In genomic region chr1:14112613-14113012, GRCh38 we compare ENCODE assay signal across 25 cellular contexts.
"Had no signal": no experiment of that assay in that cellular context is flagged by ENCODE, and none has a peak within 500 bp of the region (broad histone marks: within the 10 kb centered on the region; RNA-seq: fewer than 3 reads in every experiment).

No MANE protein-coding gene starts in this region.

- ATAC-seq: activated CD4-positive, alpha-beta T cell treated with anti-CD3 and anti-CD28 coated beads for 36 hours; activated CD8-positive, alpha-beta T cell treated with anti-CD3 and anti-CD28 coated beads, Interleukin-2, amount 10 ng/mL, durations not matched to agents 7 days and 5 days; body of pancreas; K562 had no signal

- H3K4me1 Mint-ChIP-seq: activated CD4-positive, alpha-beta T cell treated with anti-CD3 and anti-CD28 coated beads for 36 hours had no signal

- H3K36me3 Mint-ChIP-seq: activated naive CD4-positive, alpha-beta T cell treated with anti-CD3 and anti-CD28 coated beads, Interleukin-2, amount 50 U/mL, for 24 hours had no signal

- DNase-seq: activated CD4-positive, alpha-beta T cell treated with anti-CD3 and anti-CD28 coated beads for 36 hours; activated CD4-positive, alpha-beta T cell treated with anti-CD3 and anti-CD28 coated beads, Interleukin-2, amount 50 U/mL, for 1 hour; activated CD4-positive, CD25-positive, alpha-beta regulatory T cell; activated CD8-positive, alpha-beta T cell treated with anti-CD3 and anti-CD28 coated beads, Interleukin-2, amount 10 ng/mL, durations not matched to agents 7 days and 5 days; activated effector memory CD4-positive, alpha-beta T cell treated with Interleukin-2 at 50 U/mL for 16 hours; activated naive CD4-positive, alpha-beta T cell; activated T-cell treated with anti-CD3 and anti-CD28 coated beads, Interleukin-2, amount 50 U/mL, for 24 hours; amniotic stem cell; Karpas-422; MM.1S; NCI-H1105 treated with DMSO at 0.1 percent for 48 hours; NCI-H1436 treated with DMSO at 0.1 percent for 48 hours; NCI-H187; NCI-H2081; NCI-H510A treated with DMSO at 0.1 percent for 48 hours; NCI-H69; NK-92 treated with Interleukin-12 subunit alpha and Interleukin-12 subunit beta, amount 100 ng/mL, for 24 hours; SK-N-SH; T-helper 1 cell had no signal

- H3K27ac Mint-ChIP-seq: activated CD4-positive, alpha-beta T cell treated with anti-CD3 and anti-CD28 coated beads for 36 hours; activated CD8-positive, alpha-beta T cell treated with anti-CD3 and anti-CD28 coated beads, Interleukin-2, amount 10 ng/mL, durations not matched to agents 7 days and 5 days; activated naive CD4-positive, alpha-beta T cell treated with anti-CD3 and anti-CD28 coated beads, Interleukin-2, amount 50 U/mL, for 24 hours; activated T-cell treated with anti-CD3 and anti-CD28 coated beads, Interleukin-2, amount 50 U/mL, for 24 hours; activated T-helper 1 cell treated with anti-CD3 and anti-CD28 coated beads, Interleukin-12 subunit alpha, Interleukin-12 subunit beta, Interleukin-2, Interleukin-4 antibody, amounts not matched to agents 30 ng/mL and 10 ng/mL and 1 ng/mL, durations not matched to agents 14 hours and 24 hours and 36 hours had no signal

- H3K27me3 ChIP-seq: ascending aorta, body of pancreas had no signal

- H3K4me3 Mint-ChIP-seq: activated CD4-positive, alpha-beta T cell treated with anti-CD3 and anti-CD28 coated beads for 36 hours; activated CD8-positive, alpha-beta T cell treated with anti-CD3 and anti-CD28 coated beads, Interleukin-2, amount 10 ng/mL, durations not matched to agents 7 days and 5 days; activated naive CD4-positive, alpha-beta T cell treated with anti-CD3 and anti-CD28 coated beads, Interleukin-2, amount 50 U/mL, for 24 hours; activated T-cell treated with anti-CD3 and anti-CD28 coated beads, Interleukin-2, amount 50 U/mL, for 24 hours; activated T-helper 1 cell treated with anti-CD3 and anti-CD28 coated beads, Interleukin-12 subunit alpha, Interleukin-12 subunit beta, Interleukin-2, Interleukin-4 antibody, amounts not matched to agents 30 ng/mL and 10 ng/mL and 1 ng/mL, durations not matched to agents 14 hours and 24 hours and 36 hours had no signal

- H3K27ac ChIP-seq: ascending aorta, VCaP had no signal

- H3K9me3 Mint-ChIP-seq: activated naive CD4-positive, alpha-beta T cell treated with anti-CD3 and anti-CD28 coated beads, Interleukin-2, amount 50 U/mL, for 24 hours; activated T-cell treated with anti-CD3 and anti-CD28 coated beads, Interleukin-2, amount 50 U/mL, for 24 hours; activated T-helper 1 cell treated with anti-CD3 and anti-CD28 coated beads, Interleukin-12 subunit alpha, Interleukin-12 subunit beta, Interleukin-2, Interleukin-4 antibody, amounts not matched to agents 30 ng/mL and 10 ng/mL and 1 ng/mL, durations not matched to agents 14 hours and 24 hours and 36 hours had no signal
